ENCODE assay signal across 9 cellular contexts in genomic region chr18:59631583-59632181, GRCh38.
DNase-seq lines count a peak whose midpoint lies in the region; ATAC-seq, FAIRE-seq and TF ChIP-seq lines count a peak whose summit lies in the region.
"Had no signal": no experiment of that assay in that cellular context is flagged by ENCODE, and none has a peak within 500 bp of the region (broad histone marks: within the 10 kb centered on the region; RNA-seq: fewer than 3 reads in every experiment).

No MANE protein-coding gene starts in this region.

- no peak for FAIRE-seq in H54 (lab: Jason Lieb, UNC)

- CTCF ChIA-PET in HEK293T (lab: Yijun Ruan, JAX): interaction anchor here (0.8 to 2.0 kb wide), 13 partner anchors 11 to 204 kb away, joined by 3 to 25 read pairs (median 4); partner anchors contain the start of gene CCBE1

- H3K9me3 ChIP-seq in lower lobe of right lung: peaks cover 4% of the 10 kb centered on the region

- H3K27me3 ChIP-seq in lower lobe of right lung (ENCODE audit: low read depth): no peaks in the 10 kb centered on the region

- H3K4me1 ChIP-seq in lower lobe of right lung: no peaks in the 10 kb centered on the region

- no peaks in the 10 kb centered on the region for H3K36me3 ChIP-seq in lower lobe of right lung

- POLR2A ChIA-PET in HEK293T (lab: Yijun Ruan, JAX): no interaction called here

- ATAC-seq in lower lobe of right lung: peak in 1 of 2 donors; percentile 26
- ATAC-seq in HG02642 (IDR thresholded peaks at IDR 0.05; ENCODE audit: poor library complexity, unreplicated experiment): no peak

- intact Hi-C loops in lower lobe of right lung (cut with DNase I): no loop called here

- in situ Hi-C loops in Caki2 (cut with HindIII; ENCODE audit: low pct_unique_long_range_greater_than_20kb, low sequenced_read_pairs) (no loop called here), astrocyte of the cerebellum (cut with HindIII; ENCODE audit: low sequenced_read_pairs) (no loop called here)

- no peak overlapping the region for H3K4me3 ChIP-seq in astrocyte of the cerebellum (ENCODE audit: low read depth, low read length)
- H3K4me3 ChIP-seq in lower lobe of right lung: no peak overlapping the region

- no peak overlapping the region for H3K27ac ChIP-seq in lower lobe of right lung

- no peak for TF ChIP-seq POLR2A in H54 (IDR thresholded peaks at IDR 0.05; ENCODE audit: low read depth, low read length)

- DNase-seq in Caki2 (ENCODE audit: low read depth) (peak; percentile 2), HEK293T (ENCODE audit: extremely low spot score) (peak; percentile 14), astrocyte of the cerebellum (ENCODE audit: low read depth) (peak; percentile 29), lower lobe of right lung (no peak), dedifferentiated amniotic fluid mesenchymal stem cell (ENCODE audit: extremely low spot score) (no peak), DMS153 (lab: John Stamatoyannopoulos, UW) (no peak), H54 (ENCODE audit: insufficient read length, low spot score) (no peak)
- DNase-seq: activated CD4-positive, alpha-beta T cell treated with anti-CD3 and anti-CD28 coated beads, Interleukin-2, amount 10 ng/mL, durations not matched to agents 24 days and 14 days had no signal

- TF ChIP-seq CTCF in astrocyte of the cerebellum (IDR thresholded peaks at IDR 0.05; ENCODE audit: low read depth, low read length, missing control alignments) (peak; percentile 85), lower lobe of right lung (IDR thresholded peaks at IDR 0.05) (peak; percentile 44)

TF ChIP-seq in HEK293T, 16 proteins besides CTCF, POLR2A, EP300 and RAD21:
- TF ChIP-seq BHLHE40 (IDR thresholded peaks at IDR 0.05; ENCODE audit: borderline replicate concordance): no peak
- TF ChIP-seq ARNT (IDR thresholded peaks at IDR 0.05): no peak
- TF ChIP-seq SUZ12 (IDR thresholded peaks at IDR 0.05): no peak
- TF ChIP-seq NFRKB (IDR thresholded peaks at IDR 0.05): no peak
- TF ChIP-seq FOXM1 (IDR thresholded peaks at IDR 0.05; ENCODE audit: borderline replicate concordance): no peak
- no peak for TF ChIP-seq SP1 (IDR thresholded peaks at IDR 0.05)

Comparison
In these comparisons a context has a peak if more than half of its experiments do, and no peak if none do; other contexts are left out.
1. DNase-seq: peak in Caki2 (single experiment), HEK293T (single experiment) and astrocyte of the cerebellum (single experiment); none in lower lobe of right lung (single experiment), dedifferentiated amniotic fluid mesenchymal stem cell (single experiment), DMS153 (single experiment) and H54 (single experiment).